1 cellular context compared by ENCODE assay signal in the genomic region with DNA sequence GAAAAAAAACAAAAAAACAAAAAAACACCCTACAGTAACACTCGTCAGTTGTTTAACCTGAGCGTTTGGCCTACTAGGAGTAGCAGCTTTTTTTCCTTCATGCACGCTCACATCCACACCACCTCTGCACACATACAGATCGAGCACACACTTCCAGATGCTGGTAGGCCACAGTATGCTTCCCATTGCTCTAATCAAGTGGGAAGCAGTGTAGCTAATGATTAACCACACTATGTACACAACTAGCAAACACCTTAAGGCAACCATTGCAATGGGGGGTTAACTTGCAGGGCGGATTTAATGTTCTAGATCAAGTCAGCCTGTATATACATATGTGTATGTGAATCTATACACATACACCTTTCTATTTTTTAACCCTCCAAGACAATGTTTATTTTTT.
A peak's percentile ranks its signal among the peaks of the same experiment; 100 is the strongest.
TF ChIP-seq lines count a peak whose summit lies in the region.

No MANE protein-coding gene starts in this region.

TF ChIP-seq in HepG2, 621 proteins besides CTCF, POLR2A, EP300 and RAD21 (continued from another document and continues in another):
- TF ChIP-seq, protein P1, sequence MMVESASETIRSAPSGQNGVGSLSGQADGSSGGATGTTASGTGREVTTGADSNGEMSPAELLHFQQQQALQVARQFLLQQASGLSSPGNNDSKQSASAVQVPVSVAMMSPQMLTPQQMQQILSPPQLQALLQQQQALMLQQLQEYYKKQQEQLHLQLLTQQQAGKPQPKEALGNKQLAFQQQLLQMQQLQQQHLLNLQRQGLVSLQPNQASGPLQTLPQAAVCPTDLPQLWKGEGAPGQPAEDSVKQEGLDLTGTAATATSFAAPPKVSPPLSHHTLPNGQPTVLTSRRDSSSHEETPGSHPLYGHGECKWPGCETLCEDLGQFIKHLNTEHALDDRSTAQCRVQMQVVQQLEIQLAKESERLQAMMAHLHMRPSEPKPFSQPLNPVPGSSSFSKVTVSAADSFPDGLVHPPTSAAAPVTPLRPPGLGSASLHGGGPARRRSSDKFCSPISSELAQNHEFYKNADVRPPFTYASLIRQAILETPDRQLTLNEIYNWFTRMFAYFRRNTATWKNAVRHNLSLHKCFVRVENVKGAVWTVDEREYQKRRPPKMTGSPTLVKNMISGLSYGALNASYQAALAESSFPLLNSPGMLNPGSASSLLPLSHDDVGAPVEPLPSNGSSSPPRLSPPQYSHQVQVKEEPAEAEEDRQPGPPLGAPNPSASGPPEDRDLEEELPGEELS (CRISPR knock-in tag; IDR thresholded peaks at IDR 0.05) = peak; percentile 73
- TF ChIP-seq, protein P2, sequence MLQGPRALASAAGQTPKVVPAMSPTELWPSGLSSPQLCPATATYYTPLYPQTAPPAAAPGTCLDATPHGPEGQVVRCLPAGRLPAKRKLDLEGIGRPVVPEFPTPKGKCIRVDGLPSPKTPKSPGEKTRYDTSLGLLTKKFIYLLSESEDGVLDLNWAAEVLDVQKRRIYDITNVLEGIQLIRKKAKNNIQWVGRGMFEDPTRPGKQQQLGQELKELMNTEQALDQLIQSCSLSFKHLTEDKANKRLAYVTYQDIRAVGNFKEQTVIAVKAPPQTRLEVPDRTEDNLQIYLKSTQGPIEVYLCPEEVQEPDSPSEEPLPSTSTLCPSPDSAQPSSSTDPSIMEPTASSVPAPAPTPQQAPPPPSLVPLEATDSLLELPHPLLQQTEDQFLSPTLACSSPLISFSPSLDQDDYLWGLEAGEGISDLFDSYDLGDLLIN (CRISPR knock-in tag; IDR thresholded peaks at IDR 0.05; ENCODE audit: borderline replicate concordance) = no peak
- TF ChIP-seq, protein P3, sequence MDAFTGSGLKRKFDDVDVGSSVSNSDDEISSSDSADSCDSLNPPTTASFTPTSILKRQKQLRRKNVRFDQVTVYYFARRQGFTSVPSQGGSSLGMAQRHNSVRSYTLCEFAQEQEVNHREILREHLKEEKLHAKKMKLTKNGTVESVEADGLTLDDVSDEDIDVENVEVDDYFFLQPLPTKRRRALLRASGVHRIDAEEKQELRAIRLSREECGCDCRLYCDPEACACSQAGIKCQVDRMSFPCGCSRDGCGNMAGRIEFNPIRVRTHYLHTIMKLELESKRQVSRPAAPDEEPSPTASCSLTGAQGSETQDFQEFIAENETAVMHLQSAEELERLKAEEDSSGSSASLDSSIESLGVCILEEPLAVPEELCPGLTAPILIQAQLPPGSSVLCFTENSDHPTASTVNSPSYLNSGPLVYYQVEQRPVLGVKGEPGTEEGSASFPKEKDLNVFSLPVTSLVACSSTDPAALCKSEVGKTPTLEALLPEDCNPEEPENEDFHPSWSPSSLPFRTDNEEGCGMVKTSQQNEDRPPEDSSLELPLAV (CRISPR knock-in tag; conservative IDR thresholded peaks at IDR 0.05; ENCODE audit: low read depth) = no peak
- TF ChIP-seq, protein P4, sequence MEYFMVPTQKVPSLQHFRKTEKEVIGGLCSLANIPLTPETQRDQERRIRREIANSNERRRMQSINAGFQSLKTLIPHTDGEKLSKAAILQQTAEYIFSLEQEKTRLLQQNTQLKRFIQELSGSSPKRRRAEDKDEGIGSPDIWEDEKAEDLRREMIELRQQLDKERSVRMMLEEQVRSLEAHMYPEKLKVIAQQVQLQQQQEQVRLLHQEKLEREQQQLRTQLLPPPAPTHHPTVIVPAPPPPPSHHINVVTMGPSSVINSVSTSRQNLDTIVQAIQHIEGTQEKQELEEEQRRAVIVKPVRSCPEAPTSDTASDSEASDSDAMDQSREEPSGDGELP (IDR thresholded peaks at IDR 0.05; ENCODE audit: borderline replicate concordance, low read depth) = no peak
- TF ChIP-seq KLF9 (CRISPR knock-in tag; IDR thresholded peaks at IDR 0.05; ENCODE audit: low read depth) (no peak), SIN3B (IDR thresholded peaks at IDR 0.05; ENCODE audit: low read length) (no peak), CBX1 (IDR thresholded peaks at IDR 0.05; ENCODE audit: low read depth) (no peak), MXD4 (CRISPR knock-in tag; IDR thresholded peaks at IDR 0.05) (no peak), ZNF562 (CRISPR knock-in tag; IDR thresholded peaks at IDR 0.05; ENCODE audit: borderline replicate concordance) (no peak), SUZ12 (IDR thresholded peaks at IDR 0.05; ENCODE audit: low read depth, low read length) (no peak), ZNF644 (CRISPR knock-in tag; IDR thresholded peaks at IDR 0.05; ENCODE audit: low read depth) (peak; percentile 44; the same call in 1 of the 2 replicates), TCF7L2 (IDR thresholded peaks at IDR 0.05; ENCODE audit: low read depth, low read length) (no peak), FOXC1 (CRISPR knock-in tag; IDR thresholded peaks at IDR 0.05; ENCODE audit: borderline replicate concordance) (no peak), MXI1 (IDR thresholded peaks at IDR 0.05; ENCODE audit: borderline replicate concordance, low read depth, low read length) (no peak), KDM2A (CRISPR knock-in tag; IDR thresholded peaks at IDR 0.05; ENCODE audit: borderline replicate concordance, low read depth) (no peak), PRPF4 (IDR thresholded peaks at IDR 0.05; ENCODE audit: low read depth, low read length, poor library complexity, severe bottlenecking) (no peak), NR3C1 (CRISPR knock-in tag; IDR thresholded peaks at IDR 0.05) (no peak), SOX13 (IDR thresholded peaks at IDR 0.05) (no peak), SOX13 (CRISPR knock-in tag; conservative IDR thresholded peaks at IDR 0.05 in 1 of 2, IDR thresholded peaks at IDR 0.05 in 1 of 2) (peak in 1 of 2 experiments; percentile 31; a peak in 1 of 4 replicates), PHF20 (CRISPR knock-in tag; IDR thresholded peaks at IDR 0.05) (no peak), NCOA1 (CRISPR knock-in tag; IDR thresholded peaks at IDR 0.05) (no peak), TAF1 (CRISPR knock-in tag; IDR thresholded peaks at IDR 0.05) (no peak), ZNF607 (CRISPR knock-in tag; IDR thresholded peaks at IDR 0.05; ENCODE audit: borderline replicate concordance) (no peak), ZNF713 (CRISPR knock-in tag; IDR thresholded peaks at IDR 0.05) (no peak), ZNF17 (CRISPR knock-in tag; IDR thresholded peaks at IDR 0.05) (no peak), SP4 (CRISPR knock-in tag; IDR thresholded peaks at IDR 0.05) (no peak), KDM5B (CRISPR knock-in tag; IDR thresholded peaks at IDR 0.05; ENCODE audit: borderline replicate concordance) (no peak), NBN (conservative IDR thresholded peaks at IDR 0.05) (no peak), POLR2G (IDR thresholded peaks at IDR 0.05; ENCODE audit: low read depth, low read length) (0 out of 2 replicates have a peak, but pooled peaks have one; percentile 31), MED1 (CRISPR knock-in tag; IDR thresholded peaks at IDR 0.05) (no peak), ZSCAN29 (CRISPR knock-in tag; conservative IDR thresholded peaks at IDR 0.05) (no peak), ZFX (CRISPR knock-in tag; IDR thresholded peaks at IDR 0.05; ENCODE audit: low read depth) (peak; percentile 43; the same call in 1 of the 2 replicates), ZNF20 (CRISPR knock-in tag; IDR thresholded peaks at IDR 0.05) (no peak), ZNF790 (CRISPR knock-in tag; IDR thresholded peaks at IDR 0.05; ENCODE audit: borderline replicate concordance) (no peak), THYN1 (CRISPR knock-in tag; IDR thresholded peaks at IDR 0.05; ENCODE audit: borderline replicate concordance, low read depth) (no peak), CEBPG (CRISPR knock-in tag; IDR thresholded peaks at IDR 0.05) (peak; percentile 47; the same call in 1 of the 2 replicates)
- TF ChIP-seq, protein P5, sequence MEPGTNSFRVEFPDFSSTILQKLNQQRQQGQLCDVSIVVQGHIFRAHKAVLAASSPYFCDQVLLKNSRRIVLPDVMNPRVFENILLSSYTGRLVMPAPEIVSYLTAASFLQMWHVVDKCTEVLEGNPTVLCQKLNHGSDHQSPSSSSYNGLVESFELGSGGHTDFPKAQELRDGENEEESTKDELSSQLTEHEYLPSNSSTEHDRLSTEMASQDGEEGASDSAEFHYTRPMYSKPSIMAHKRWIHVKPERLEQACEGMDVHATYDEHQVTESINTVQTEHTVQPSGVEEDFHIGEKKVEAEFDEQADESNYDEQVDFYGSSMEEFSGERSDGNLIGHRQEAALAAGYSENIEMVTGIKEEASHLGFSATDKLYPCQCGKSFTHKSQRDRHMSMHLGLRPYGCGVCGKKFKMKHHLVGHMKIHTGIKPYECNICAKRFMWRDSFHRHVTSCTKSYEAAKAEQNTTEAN (CRISPR knock-in tag; conservative IDR thresholded peaks at IDR 0.05) = 0 out of 2 replicates have a peak, but pooled peaks have one; percentile 22
- TF ChIP-seq, protein P6, sequence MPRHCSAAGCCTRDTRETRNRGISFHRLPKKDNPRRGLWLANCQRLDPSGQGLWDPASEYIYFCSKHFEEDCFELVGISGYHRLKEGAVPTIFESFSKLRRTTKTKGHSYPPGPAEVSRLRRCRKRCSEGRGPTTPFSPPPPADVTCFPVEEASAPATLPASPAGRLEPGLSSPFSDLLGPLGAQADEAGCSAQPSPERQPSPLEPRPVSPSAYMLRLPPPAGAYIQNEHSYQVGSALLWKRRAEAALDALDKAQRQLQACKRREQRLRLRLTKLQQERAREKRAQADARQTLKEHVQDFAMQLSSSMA (CRISPR knock-in tag; IDR thresholded peaks at IDR 0.05) = no peak
- TF ChIP-seq, protein P7, sequence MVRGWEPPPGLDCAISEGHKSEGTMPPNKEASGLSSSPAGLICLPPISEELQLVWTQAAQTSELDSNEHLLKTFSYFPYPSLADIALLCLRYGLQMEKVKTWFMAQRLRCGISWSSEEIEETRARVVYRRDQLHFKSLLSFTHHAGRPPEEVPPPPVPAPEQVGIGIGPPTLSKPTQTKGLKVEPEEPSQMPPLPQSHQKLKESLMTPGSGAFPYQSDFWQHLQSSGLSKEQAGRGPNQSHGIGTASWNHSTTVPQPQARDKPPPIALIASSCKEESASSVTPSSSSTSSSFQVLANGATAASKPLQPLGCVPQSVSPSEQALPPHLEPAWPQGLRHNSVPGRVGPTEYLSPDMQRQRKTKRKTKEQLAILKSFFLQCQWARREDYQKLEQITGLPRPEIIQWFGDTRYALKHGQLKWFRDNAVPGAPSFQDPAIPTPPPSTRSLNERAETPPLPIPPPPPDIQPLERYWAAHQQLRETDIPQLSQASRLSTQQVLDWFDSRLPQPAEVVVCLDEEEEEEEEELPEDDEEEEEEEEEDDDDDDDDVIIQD (CRISPR knock-in tag; IDR thresholded peaks at IDR 0.05; ENCODE audit: low read depth) = peak; percentile 41; the same call in 1 of the 2 replicates
- TF ChIP-seq, protein P8, sequence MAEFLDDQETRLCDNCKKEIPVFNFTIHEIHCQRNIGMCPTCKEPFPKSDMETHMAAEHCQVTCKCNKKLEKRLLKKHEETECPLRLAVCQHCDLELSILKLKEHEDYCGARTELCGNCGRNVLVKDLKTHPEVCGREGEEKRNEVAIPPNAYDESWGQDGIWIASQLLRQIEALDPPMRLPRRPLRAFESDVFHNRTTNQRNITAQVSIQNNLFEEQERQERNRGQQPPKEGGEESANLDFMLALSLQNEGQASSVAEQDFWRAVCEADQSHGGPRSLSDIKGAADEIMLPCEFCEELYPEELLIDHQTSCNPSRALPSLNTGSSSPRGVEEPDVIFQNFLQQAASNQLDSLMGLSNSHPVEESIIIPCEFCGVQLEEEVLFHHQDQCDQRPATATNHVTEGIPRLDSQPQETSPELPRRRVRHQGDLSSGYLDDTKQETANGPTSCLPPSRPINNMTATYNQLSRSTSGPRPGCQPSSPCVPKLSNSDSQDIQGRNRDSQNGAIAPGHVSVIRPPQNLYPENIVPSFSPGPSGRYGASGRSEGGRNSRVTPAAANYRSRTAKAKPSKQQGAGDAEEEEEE (CRISPR knock-in tag; IDR thresholded peaks at IDR 0.05; ENCODE audit: borderline replicate concordance) = no peak
- TF ChIP-seq, protein P9, sequence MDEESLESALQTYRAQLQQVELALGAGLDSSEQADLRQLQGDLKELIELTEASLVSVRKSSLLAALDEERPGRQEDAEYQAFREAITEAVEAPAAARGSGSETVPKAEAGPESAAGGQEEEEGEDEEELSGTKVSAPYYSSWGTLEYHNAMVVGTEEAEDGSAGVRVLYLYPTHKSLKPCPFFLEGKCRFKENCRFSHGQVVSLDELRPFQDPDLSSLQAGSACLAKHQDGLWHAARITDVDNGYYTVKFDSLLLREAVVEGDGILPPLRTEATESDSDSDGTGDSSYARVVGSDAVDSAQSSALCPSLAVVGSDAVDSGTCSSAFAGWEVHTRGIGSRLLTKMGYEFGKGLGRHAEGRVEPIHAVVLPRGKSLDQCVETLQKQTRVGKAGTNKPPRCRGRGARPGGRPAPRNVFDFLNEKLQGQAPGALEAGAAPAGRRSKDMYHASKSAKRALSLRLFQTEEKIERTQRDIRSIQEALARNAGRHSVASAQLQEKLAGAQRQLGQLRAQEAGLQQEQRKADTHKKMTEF (CRISPR knock-in tag; IDR thresholded peaks at IDR 0.05) = no peak
- TF ChIP-seq, protein P10, sequence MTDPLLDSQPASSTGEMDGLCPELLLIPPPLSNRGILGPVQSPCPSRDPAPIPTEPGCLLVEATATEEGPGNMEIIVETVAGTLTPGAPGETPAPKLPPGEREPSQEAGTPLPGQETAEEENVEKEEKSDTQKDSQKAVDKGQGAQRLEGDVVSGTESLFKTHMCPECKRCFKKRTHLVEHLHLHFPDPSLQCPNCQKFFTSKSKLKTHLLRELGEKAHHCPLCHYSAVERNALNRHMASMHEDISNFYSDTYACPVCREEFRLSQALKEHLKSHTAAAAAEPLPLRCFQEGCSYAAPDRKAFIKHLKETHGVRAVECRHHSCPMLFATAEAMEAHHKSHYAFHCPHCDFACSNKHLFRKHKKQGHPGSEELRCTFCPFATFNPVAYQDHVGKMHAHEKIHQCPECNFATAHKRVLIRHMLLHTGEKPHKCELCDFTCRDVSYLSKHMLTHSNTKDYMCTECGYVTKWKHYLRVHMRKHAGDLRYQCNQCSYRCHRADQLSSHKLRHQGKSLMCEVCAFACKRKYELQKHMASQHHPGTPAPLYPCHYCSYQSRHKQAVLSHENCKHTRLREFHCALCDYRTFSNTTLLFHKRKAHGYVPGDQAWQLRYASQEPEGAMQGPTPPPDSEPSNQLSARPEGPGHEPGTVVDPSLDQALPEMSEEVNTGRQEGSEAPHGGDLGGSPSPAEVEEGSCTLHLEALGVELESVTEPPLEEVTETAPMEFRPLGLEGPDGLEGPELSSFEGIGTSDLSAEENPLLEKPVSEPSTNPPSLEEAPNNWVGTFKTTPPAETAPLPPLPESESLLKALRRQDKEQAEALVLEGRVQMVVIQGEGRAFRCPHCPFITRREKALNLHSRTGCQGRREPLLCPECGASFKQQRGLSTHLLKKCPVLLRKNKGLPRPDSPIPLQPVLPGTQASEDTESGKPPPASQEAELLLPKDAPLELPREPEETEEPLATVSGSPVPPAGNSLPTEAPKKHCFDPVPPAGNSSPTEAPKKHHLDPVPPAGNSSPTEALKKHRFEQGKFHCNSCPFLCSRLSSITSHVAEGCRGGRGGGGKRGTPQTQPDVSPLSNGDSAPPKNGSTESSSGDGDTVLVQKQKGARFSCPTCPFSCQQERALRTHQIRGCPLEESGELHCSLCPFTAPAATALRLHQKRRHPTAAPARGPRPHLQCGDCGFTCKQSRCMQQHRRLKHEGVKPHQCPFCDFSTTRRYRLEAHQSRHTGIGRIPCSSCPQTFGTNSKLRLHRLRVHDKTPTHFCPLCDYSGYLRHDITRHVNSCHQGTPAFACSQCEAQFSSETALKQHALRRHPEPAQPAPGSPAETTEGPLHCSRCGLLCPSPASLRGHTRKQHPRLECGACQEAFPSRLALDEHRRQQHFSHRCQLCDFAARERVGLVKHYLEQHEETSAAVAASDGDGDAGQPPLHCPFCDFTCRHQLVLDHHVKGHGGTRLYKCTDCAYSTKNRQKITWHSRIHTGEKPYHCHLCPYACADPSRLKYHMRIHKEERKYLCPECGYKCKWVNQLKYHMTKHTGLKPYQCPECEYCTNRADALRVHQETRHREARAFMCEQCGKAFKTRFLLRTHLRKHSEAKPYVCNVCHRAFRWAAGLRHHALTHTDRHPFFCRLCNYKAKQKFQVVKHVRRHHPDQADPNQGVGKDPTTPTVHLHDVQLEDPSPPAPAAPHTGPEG (CRISPR knock-in tag; IDR thresholded peaks at IDR 0.05) = no peak
